Comparison of ENCODE assay signal across 32 cellular contexts in the genomic region with DNA sequence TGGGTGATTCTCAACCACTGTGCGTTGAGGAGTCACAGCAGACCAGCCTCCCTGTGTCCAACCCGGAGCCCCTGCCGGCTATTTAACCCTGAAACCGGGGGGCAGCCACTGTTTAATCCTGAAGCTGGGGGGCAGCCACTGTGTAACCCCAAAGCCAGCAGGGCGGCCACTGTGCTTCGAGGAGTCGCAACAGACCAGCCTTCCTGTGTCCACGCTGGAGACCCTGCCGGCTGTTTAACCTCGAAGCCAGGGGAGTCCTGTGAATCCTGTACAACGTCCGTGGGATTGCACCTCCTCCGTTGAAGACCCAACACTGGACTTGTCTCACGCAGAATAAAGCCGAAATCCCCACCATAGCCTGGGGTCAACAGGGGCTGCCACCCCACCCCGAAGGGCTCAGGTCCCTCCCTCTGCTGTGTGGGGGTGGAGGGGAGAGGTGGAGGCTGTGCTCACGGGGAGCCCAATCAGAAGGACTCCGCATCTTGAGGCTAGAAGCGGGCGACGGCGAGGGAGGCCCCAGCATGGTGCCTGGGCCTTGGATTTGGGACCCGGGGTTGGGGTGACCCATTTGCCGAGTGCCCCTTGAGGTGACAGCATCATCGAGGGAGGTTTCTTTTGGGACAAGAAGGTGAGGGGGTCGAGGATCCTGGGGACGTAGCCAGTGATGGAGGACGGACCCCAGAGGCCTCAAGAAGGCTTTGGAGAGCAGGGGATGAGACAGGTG.
"Had no signal": no experiment of that assay in that cellular context is flagged by ENCODE, and none has a peak within 500 bp of the region (broad histone marks: within the 10 kb centered on the region; RNA-seq: fewer than 3 reads in every experiment).

No MANE protein-coding gene starts in this region.

- H3K9me3 ChIP-seq: ascending aorta, Peyer's patch had no signal

- ATAC-seq: activated T-cell treated with anti-CD3 and anti-CD28 coated beads, Interleukin-2, amount 50 U/mL, for 4 hours; PC-3 had no signal

- H3K4me1 ChIP-seq: ascending aorta, Peyer's patch had no signal

- H3K4me3 ChIP-seq: ascending aorta, cardiac muscle cell, Peyer's patch had no signal

- DNase-seq: activated B cell treated with CpG ODN at 0.5 μM for 24 hours; activated CD4-positive, alpha-beta memory T cell treated with anti-CD3 and anti-CD28 coated beads for 36 hours; activated CD4-positive, alpha-beta T cell treated with anti-CD3 and anti-CD28 coated beads for 4 hours; activated CD4-positive, alpha-beta T cell treated with anti-CD3 and anti-CD28 coated beads, Interleukin-2, amount 50 U/mL, for 1 hour; activated CD4-positive, CD25-positive, alpha-beta regulatory T cell treated with anti-CD3 and anti-CD28 coated beads, Interleukin-2, amount 50 U/mL, for 72 hours; activated CD8-positive, alpha-beta memory T cell treated with anti-CD3 and anti-CD28 coated beads, Interleukin-2, amount 50 U/mL, for 4 hours; activated gamma-delta T cell treated with Interleukin-2 at 50 U/mL for 16 hours; activated naive CD4-positive, alpha-beta T cell treated with anti-CD3 and anti-CD28 coated beads for 36 hours; activated naive CD8-positive, alpha-beta T cell treated with anti-CD3 and anti-CD28 coated beads for 36 hours; activated T-cell treated with anti-CD3 and anti-CD28 coated beads for 4 hours; activated T-cell treated with anti-CD3 and anti-CD28 coated beads, Interleukin-2, amount 50 U/mL, for 4 hours; amniotic stem cell; MM.1S; MV-4-11; NCI-H1092; NCI-H1436 treated with DMSO at 0.1 percent for 48 hours; NCI-H1694 treated with DMSO at 0.1 percent for 48 hours; NCI-H2029; NCI-H345; NCI-H524 treated with DMSO at 0.1 percent for 48 hours; PC-3; Peyer's patch; RPMI8226; SIG-M5; SW 1271; T-helper 1 cell; T-helper 2 cell; T-helper 9 cell had no signal

- H3K27ac ChIP-seq: ascending aorta, cardiac muscle cell, KMS-11, Peyer's patch, VCaP had no signal

- H3K4me2 ChIP-seq: KMS-11 had no signal

- H3K9ac ChIP-seq: KMS-11 had no signal

- H3K36me3 ChIP-seq: ascending aorta, cardiac muscle cell, Peyer's patch had no signal

- H3K27me3 ChIP-seq: Peyer's patch had no signal
